1 cellular context compared by ENCODE assay signal in genomic region chr9:129726322-129727160, GRCh38.
TF ChIP-seq lines count a peak whose summit lies in the region.

No MANE protein-coding gene starts in this region.

TF ChIP-seq in HEK293, 187 proteins besides CTCF, POLR2A, EP300 and RAD21 (continued from another document):
- TF ChIP-seq, protein P1, sequence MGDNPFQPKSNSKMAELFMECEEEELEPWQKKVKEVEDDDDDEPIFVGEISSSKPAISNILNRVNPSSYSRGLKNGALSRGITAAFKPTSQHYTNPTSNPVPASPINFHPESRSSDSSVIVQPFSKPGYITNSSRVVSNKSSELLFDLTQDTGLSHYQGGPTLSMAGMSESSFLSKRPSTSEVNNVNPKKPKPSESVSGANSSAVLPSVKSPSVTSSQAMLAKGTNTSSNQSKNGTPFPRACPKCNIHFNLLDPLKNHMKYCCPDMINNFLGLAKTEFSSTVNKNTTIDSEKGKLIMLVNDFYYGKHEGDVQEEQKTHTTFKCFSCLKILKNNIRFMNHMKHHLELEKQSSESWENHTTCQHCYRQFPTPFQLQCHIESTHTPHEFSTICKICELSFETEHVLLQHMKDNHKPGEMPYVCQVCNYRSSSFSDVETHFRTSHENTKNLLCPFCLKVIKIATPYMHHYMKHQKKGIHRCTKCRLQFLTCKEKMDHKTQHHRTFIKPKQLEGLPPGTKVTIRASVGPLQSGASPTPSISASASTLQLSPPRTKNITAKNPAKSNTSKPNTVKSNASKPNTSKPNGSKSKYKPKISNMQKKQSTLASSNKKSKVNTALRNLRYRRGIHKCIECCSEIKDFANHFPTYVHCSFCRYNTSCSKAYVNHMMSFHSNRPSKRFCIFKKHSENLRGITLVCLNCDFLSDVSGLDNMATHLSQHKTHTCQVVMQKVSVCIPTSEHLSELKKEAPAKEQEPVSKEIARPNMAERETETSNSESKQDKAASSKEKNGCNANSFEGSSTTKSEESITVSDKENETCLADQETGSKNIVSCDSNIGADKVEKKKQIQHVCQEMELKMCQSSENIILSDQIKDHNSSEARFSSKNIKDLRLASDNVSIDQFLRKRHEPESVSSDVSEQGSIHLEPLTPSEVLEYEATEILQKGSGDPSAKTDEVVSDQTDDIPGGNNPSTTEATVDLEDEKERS (tag by site-specific recombination; IDR thresholded peaks at IDR 0.05) = no peak
- TF ChIP-seq YY2 (tag by site-specific recombination; IDR thresholded peaks at IDR 0.05) (no peak), ZNF133 (tag by site-specific recombination; IDR thresholded peaks at IDR 0.05) (no peak), ZNF350 (tag by site-specific recombination; IDR thresholded peaks at IDR 0.05) (no peak), ZNF654 (tag by site-specific recombination; IDR thresholded peaks at IDR 0.05; ENCODE audit: low read depth) (peak; percentile 43; the same call in 1 of the 2 replicates), ZSCAN30 (tag by site-specific recombination; IDR thresholded peaks at IDR 0.05) (peak; percentile 95), ZFP41 (tag by site-specific recombination; IDR thresholded peaks at IDR 0.05; ENCODE audit: borderline replicate concordance) (no peak), ZNF114 (tag by site-specific recombination; IDR thresholded peaks at IDR 0.05) (no peak), ZNF768 (tag by site-specific recombination; IDR thresholded peaks at IDR 0.05) (no peak), ZNF585B (tag by site-specific recombination; IDR thresholded peaks at IDR 0.05) (no peak), ZNF121 (tag by site-specific recombination; IDR thresholded peaks at IDR 0.05) (no peak), ZNF423 (tag by site-specific recombination; IDR thresholded peaks at IDR 0.05) (no peak), ZNF362 (tag by site-specific recombination; IDR thresholded peaks at IDR 0.05) (peak; percentile 69; the same call in 1 of the 2 replicates), ZNF449 (tag by site-specific recombination; IDR thresholded peaks at IDR 0.05) (no peak), ZNF48 (tag by site-specific recombination; IDR thresholded peaks at IDR 0.05) (no peak), ZFP37 (tag by site-specific recombination; IDR thresholded peaks at IDR 0.05) (no peak), ZNF335 (tag by site-specific recombination; conservative IDR thresholded peaks at IDR 0.05) (no peak), MEIS1 (CRISPR knock-in tag; IDR thresholded peaks at IDR 0.05; ENCODE audit: borderline replicate concordance) (no peak)
TF ChIP-seq in HEK293: peak in this region for 18.
